In the genomic region with DNA sequence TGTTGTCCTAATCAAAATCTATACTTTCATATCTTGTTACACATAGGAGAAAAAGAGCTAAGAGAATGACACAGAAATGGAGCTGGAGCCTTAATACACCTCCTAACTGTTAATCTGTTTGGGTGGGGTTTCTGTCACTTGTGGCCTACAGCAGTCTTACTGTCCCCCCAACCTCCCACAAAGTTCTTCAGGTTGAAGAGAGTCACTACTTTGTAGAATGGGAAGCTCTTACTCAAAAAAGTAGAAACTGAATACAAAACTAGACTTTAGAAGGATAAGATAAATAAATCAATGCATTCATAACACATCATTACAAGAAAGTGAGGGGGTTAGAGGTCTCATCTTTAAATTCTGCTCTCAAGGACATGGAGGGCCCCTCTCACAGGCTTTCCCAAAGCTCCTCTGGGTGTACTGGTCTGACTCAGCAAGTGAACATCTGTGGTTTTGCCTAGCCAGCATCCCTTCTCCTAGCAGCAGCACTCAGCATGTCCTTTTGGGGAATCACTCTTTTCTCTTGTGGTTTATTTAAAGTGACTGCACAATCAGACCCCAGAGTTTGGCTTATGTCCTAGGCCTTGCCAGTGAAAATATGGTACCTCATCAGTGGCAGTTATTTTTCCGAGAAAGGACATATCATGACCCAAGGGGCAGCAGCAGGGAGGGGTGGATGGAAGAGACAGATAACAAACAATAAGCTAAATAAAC, we compare ENCODE assay signal across 8 cellular contexts. TPM values are rescaled to one million over a fixed set of nuclear protein-coding genes. Genes with fewer than 3 reads are reported as not detected.
A peak's percentile ranks its signal among the peaks of the same experiment; 100 is the strongest.
DNase-seq lines count a peak whose midpoint lies in the region; ATAC-seq and FAIRE-seq lines count a peak whose summit lies in the region.

No MANE protein-coding gene starts in this region.

- DNase-seq in activated T-cell treated with anti-CD3 and anti-CD28 coated beads, Interleukin-2, amount 50 U/mL, for 72 hours, result peak in 1 of 2 donors; percentile 26
- DNase-seq in activated T-cell treated with anti-CD3 and anti-CD28 coated beads, Interleukin-2, amount 50 U/mL, for 1 hour, result no peak
- peak; percentile 49 for DNase-seq in RCC 7860 (ENCODE audit: low spot score)
- DNase-seq in stimulated activated naive CD8-positive, alpha-beta T cell treated with anti-CD3 and anti-CD28 coated beads, Interleukin-15, Interleukin-2, amounts not matched to agents 100 U/mL and 50 U/mL, for 24 hours, result peak; percentile 19
- no peak for DNase-seq in GF-D8 (lab: John Stamatoyannopoulos, UW)

- peaks cover 0 to 4% of the 10 kb centered on the region in 2 donors for H3K36me3 Mint-ChIP-seq in activated T-cell treated with anti-CD3 and anti-CD28 coated beads, Interleukin-2, amount 50 U/mL, for 72 hours (ENCODE audit: insufficient read depth in 2 of 2)
- peaks cover 14% of the 10 kb centered on the region for H3K36me3 Mint-ChIP-seq in dendritic cell treated with granulocyte-macrophage colony-stimulating factor and Interleukin-4, amounts not matched to agents 40 ng/mL and 50 ng/mL, for 4 days (ENCODE audit: low read depth)

- peak overlapping the region; percentile 2 for H3K27ac Mint-ChIP-seq in activated T-cell treated with anti-CD3 and anti-CD28 coated beads, Interleukin-2, amount 50 U/mL, for 72 hours
- H3K27ac Mint-ChIP-seq in dendritic cell treated with granulocyte-macrophage colony-stimulating factor and Interleukin-4, amounts not matched to agents 40 ng/mL and 50 ng/mL, for 4 days, result peak overlapping the region; percentile 92

- peak; percentile 16 to 21 for ATAC-seq in activated T-cell treated with anti-CD3 and anti-CD28 coated beads, Interleukin-2, amount 50 U/mL, for 72 hours (replicated peaks in 1 of 2)
- peak; percentile 55 for ATAC-seq in stimulated activated naive CD8-positive, alpha-beta T cell treated with anti-CD3 and anti-CD28 coated beads, Interleukin-15, Interleukin-2, amounts not matched to agents 100 U/mL and 50 U/mL, for 24 hours
- ATAC-seq in GM18520 (IDR thresholded peaks at IDR 0.05; ENCODE audit: unreplicated experiment) (no peak), HG03095 (IDR thresholded peaks at IDR 0.05; ENCODE audit: unreplicated experiment) (no peak)

- intact Hi-C loops in dendritic cell treated with granulocyte-macrophage colony-stimulating factor and Interleukin-4, amounts not matched to agents 40 ng/mL and 50 ng/mL, for 4 days (cut with micrococcal nuclease), result loop anchor here (2.0 kb wide), 1 partner anchor 28 kb away; the partner anchor contains the start of gene COA1

- peaks cover 29% of the 10 kb centered on the region for H3K27me3 Mint-ChIP-seq in activated T-cell treated with anti-CD3 and anti-CD28 coated beads, Interleukin-2, amount 50 U/mL, for 72 hours (ENCODE audit: low read depth)
- peaks cover 1% of the 10 kb centered on the region for H3K27me3 Mint-ChIP-seq in dendritic cell treated with granulocyte-macrophage colony-stimulating factor and Interleukin-4, amounts not matched to agents 40 ng/mL and 50 ng/mL, for 4 days

- H3K4me1 Mint-ChIP-seq in activated T-cell treated with anti-CD3 and anti-CD28 coated beads, Interleukin-2, amount 50 U/mL, for 72 hours (ENCODE audit: low read depth), result peaks cover 51% of the 10 kb centered on the region
- H3K4me1 Mint-ChIP-seq in dendritic cell treated with granulocyte-macrophage colony-stimulating factor and Interleukin-4, amounts not matched to agents 40 ng/mL and 50 ng/mL, for 4 days (ENCODE audit: low read depth), result peaks cover 63% of the 10 kb centered on the region

- peak overlapping the region; percentile 58 to 83 for H3K4me3 Mint-ChIP-seq in activated T-cell treated with anti-CD3 and anti-CD28 coated beads, Interleukin-2, amount 50 U/mL, for 72 hours
- peak overlapping the region; percentile 49 for H3K4me3 Mint-ChIP-seq in dendritic cell treated with granulocyte-macrophage colony-stimulating factor and Interleukin-4, amounts not matched to agents 40 ng/mL and 50 ng/mL, for 4 days

- H3K9me3 Mint-ChIP-seq in activated T-cell treated with anti-CD3 and anti-CD28 coated beads, Interleukin-2, amount 50 U/mL, for 72 hours, result no peaks in the 10 kb centered on the region
- no peaks in the 10 kb centered on the region for H3K9me3 Mint-ChIP-seq in dendritic cell treated with granulocyte-macrophage colony-stimulating factor and Interleukin-4, amounts not matched to agents 40 ng/mL and 50 ng/mL, for 4 days

- no peak for FAIRE-seq in RCC 7860 (lab: Jason Lieb, UNC)

RNA-seq across cellular contexts. Expression of gene BLVRA, which starts 2.0 kb away (rescaled TPM):
- total RNA-seq in activated T-cell treated with anti-CD3 and anti-CD28 coated beads, Interleukin-2, amount 50 U/mL, for 72 hours, result 10 to 100 TPM; 29.8 to 36.1 TPM

RNA-seq across cellular contexts. Expression of gene COA1, which starts 27.2 kb away (rescaled TPM):
- 100 to 1,000 TPM in 1 of 2 donors, 10 to 100 TPM in 1; 85.4 to 106 TPM for total RNA-seq in activated T-cell treated with anti-CD3 and anti-CD28 coated beads, Interleukin-2, amount 50 U/mL, for 72 hours

Comparison
In these comparisons a context has a peak if more than half of its experiments do, and no peak if none do; other contexts are left out.
1. ATAC-seq: peak in activated T-cell treated with anti-CD3 and anti-CD28 coated beads, Interleukin-2, amount 50 U/mL, for 72 hours (2 of 2) and stimulated activated naive CD8-positive, alpha-beta T cell treated with anti-CD3 and anti-CD28 coated beads, Interleukin-15, Interleukin-2, amounts not matched to agents 100 U/mL and 50 U/mL, for 24 hours (single experiment); none in GM18520 (single experiment) and HG03095 (single experiment).
2. DNase-seq: peak in RCC 7860 (single experiment) and stimulated activated naive CD8-positive, alpha-beta T cell treated with anti-CD3 and anti-CD28 coated beads, Interleukin-15, Interleukin-2, amounts not matched to agents 100 U/mL and 50 U/mL, for 24 hours (single experiment); none in activated T-cell treated with anti-CD3 and anti-CD28 coated beads, Interleukin-2, amount 50 U/mL, for 1 hour (single experiment) and GF-D8 (single experiment).